ENCODE assay signal across 8 cellular contexts in genomic region chr10:125822878-125823662, GRCh38. TPM values are rescaled to one million over a fixed set of nuclear protein-coding genes. Genes with fewer than 3 reads are reported as not detected.
A peak's percentile ranks its signal among the peaks of the same experiment; 100 is the strongest.
DNase-seq lines count a peak whose midpoint lies in the region; ATAC-seq, FAIRE-seq and TF ChIP-seq lines count a peak whose summit lies in the region.

Gene BCCIP (plus strand): TSS chr10:125823546. CDS start chr10:125823558, 12 bp downstream.
Gene UROS (minus strand): TSS chr10:125823258. CDS start chr10:125816499, 6,759 bp downstream.

- POLR2A ChIA-PET in activated CD8-positive, alpha-beta memory T cell treated with anti-CD3 and anti-CD28 coated beads for 36 hours (lab: Charles Lee): interaction anchor here (0.5 to 2.4 kb wide), 3 partner anchors 9 to 1041 kb away, joined by 4 to 13 read pairs (median 5); partner anchors contain the start of gene EDRF1
- POLR2A ChIA-PET in H1 (lab: Charles Lee; ENCODE audit: partially characterized antibody): interaction anchor here (1.1 to 2.3 kb wide), 3 partner anchors 12 to 27 kb away, joined by 3 to 7 read pairs (median 4); no protein-coding TSS in a partner anchor

- peak within 1 kb of the TSS; percentile 100 for H2BK12ac ChIP-seq in H1 (ENCODE audit: low read depth, low read length)
- H2BK12ac ChIP-seq in mesenchymal stem cell (ENCODE audit: low read length in 2 of 2): peak within 1 kb of the TSS in 1 of 2 experiments; percentile 99

- peak within 1 kb of the TSS; percentile 100 for H2BK20ac ChIP-seq in H1 (ENCODE audit: low read length)

- H4K20me1 ChIP-seq in H1 (replicated peaks in 1 of 2; ENCODE audit: control insufficient read depth in 1 of 2, insufficient read depth in 2 of 2, low read length in 2 of 2): peaks cover 0 to 3% of the 10 kb centered on the region in 2 experiments

- H3K14ac ChIP-seq in H1 (ENCODE audit: insufficient read length) (no peak within 1 kb of the TSS), mesenchymal stem cell (ENCODE audit: low read length in 2 of 2) (no peak within 1 kb of the TSS)

- H3K23me2 ChIP-seq in H1 (ENCODE audit: low read depth, low read length): no peaks in the 10 kb centered on the region; the same call in 1 of the 2 replicates

- no peak within 1 kb of the TSS for H3K23ac ChIP-seq in H1 (ENCODE audit: insufficient read length)
- peak within 1 kb of the TSS in 1 of 2 experiments; percentile 81 for H3K23ac ChIP-seq in mesenchymal stem cell (ENCODE audit: low read length in 2 of 2)

- H3K27me3 ChIP-seq in H1 (replicated peaks in 1 of 4; ENCODE audit: control insufficient read depth in 3 of 4, extremely low read depth in 1 of 4, insufficient read depth in 3 of 4, low read length in 3 of 4): no peaks in the 10 kb centered on the region
- H3K27me3 ChIP-seq in mesenchymal stem cell (ENCODE audit: control insufficient read depth in 1 of 2, insufficient read depth in 1 of 2, low read length in 2 of 2): no peaks in the 10 kb centered on the region

- ATAC-seq in GM21367 (IDR thresholded peaks at IDR 0.05; ENCODE audit: unreplicated experiment): peak; percentile 72

- H3K4ac ChIP-seq in H1 (replicated peaks; ENCODE audit: insufficient read length, low read depth, low read length) (peak within 1 kb of the TSS; percentile 96), mesenchymal stem cell (ENCODE audit: low read depth in 1 of 2, low read length in 2 of 2) (peak within 1 kb of the TSS; percentile 54 to 98)

- no peak for TF ChIP-seq RAD21 in H1 (IDR thresholded peaks at IDR 0.05 in 1 of 2, conservative IDR thresholded peaks at IDR 0.05 in 1 of 2; ENCODE audit: low read depth in 2 of 2, low read length in 2 of 2)

- peak within 1 kb of the TSS; percentile 99 for H2BK15ac ChIP-seq in H1 (ENCODE audit: low read length)
- H2BK15ac ChIP-seq in mesenchymal stem cell (ENCODE audit: low read depth, poor library complexity, severe bottlenecking): peak within 1 kb of the TSS; percentile 64

- FAIRE-seq in H1 (lab: Jason Lieb, UNC): no peak

- peak within 1 kb of the TSS; percentile 100 for H2BK5ac ChIP-seq in H1 (ENCODE audit: low read depth, low read length)
- peak within 1 kb of the TSS; percentile 80 for H2BK5ac ChIP-seq in mesenchymal stem cell (ENCODE audit: low read depth, low read length, poor library complexity, severe bottlenecking)

- peak within 1 kb of the TSS; percentile 100 for H3K18ac ChIP-seq in H1 (ENCODE audit: extremely low read depth, low read length)
- H3K18ac ChIP-seq in mesenchymal stem cell (ENCODE audit: low read depth in 1 of 2, low read length in 2 of 2): peak within 1 kb of the TSS; percentile 78 to 99

- 1% methylated on average over 34 of the region's 74 CpGs; no CpG with 5 or more reads in 1 of the 2 experiments for WGBS in H1 (ENCODE audit: extremely low coverage in 1 of 2, insufficient coverage in 1 of 2, insufficient read length in 1 of 2, insufficient replicate concordance in 2 of 2, low coverage in 1 of 2, low lambda C conversion rate in 2 of 2, missing lambda C conversion rate in 1 of 2), 2 experiments
- under 1% methylated on average over 74 of the region's 74 CpGs for WGBS in mesenchymal stem cell

- TF ChIP-seq EP300 in H1 (IDR thresholded peaks at IDR 0.05; ENCODE audit: borderline replicate concordance in 1 of 2, low read depth in 2 of 2, low read length in 2 of 2): peak in 1 of 2 experiments; percentile 100; a peak in 2 of 3 replicates

- H4K5ac ChIP-seq in H1 (ENCODE audit: insufficient read length, low read depth, low read length): peak within 1 kb of the TSS; percentile 97

- H2AFZ ChIP-seq in H1 (ENCODE audit: low read length): peak within 1 kb of the TSS; percentile 100
- H2AFZ ChIP-seq in mesenchymal stem cell (ENCODE audit: low read depth, low read length): peak within 1 kb of the TSS; percentile 84

- H3K9ac ChIP-seq in H1 (replicated peaks in 1 of 4; ENCODE audit: extremely low read depth in 1 of 4, low read depth in 3 of 4, low read length in 3 of 4) (peak within 1 kb of the TSS; percentile 81 to 100 (median 98)), mesenchymal stem cell (ENCODE audit: low read length) (peak within 1 kb of the TSS; percentile 99)

- H3K4me3 ChIP-seq in H1 (ENCODE audit: extremely low read depth in 1 of 4, insufficient read depth in 2 of 4, low read depth in 3 of 4, low read length in 4 of 4): peak within 1 kb of the TSS; percentile 94 to 100 (median 97)
- peak within 1 kb of the TSS; percentile 94 to 100 for H3K4me3 ChIP-seq in mesenchymal stem cell (ENCODE audit: insufficient read depth in 1 of 2, low read depth in 1 of 2, low read length in 2 of 2)

- peak within 1 kb of the TSS; percentile 100 for H4K91ac ChIP-seq in H1 (replicated peaks; ENCODE audit: insufficient read length, low read length)
- peak within 1 kb of the TSS; percentile 90 for H4K91ac ChIP-seq in mesenchymal stem cell (ENCODE audit: low read length)

- H3K79me1 ChIP-seq in H1 (ENCODE audit: low read depth, low read length) (peaks cover 2% of the 10 kb centered on the region; the same call in 1 of the 2 replicates), mesenchymal stem cell (replicated peaks; ENCODE audit: low read length, poor library complexity, severe bottlenecking) (peaks cover 24% of the 10 kb centered on the region)

- H2AK5ac ChIP-seq in H1 (ENCODE audit: low read depth, low read length) (no peak within 1 kb of the TSS), mesenchymal stem cell (ENCODE audit: low read length, severe bottlenecking) (peak within 1 kb of the TSS; percentile 19)

- H3K4me1 ChIP-seq in H1 (replicated peaks in 1 of 4; ENCODE audit: control insufficient read depth in 3 of 4, insufficient read depth in 4 of 4, low read length in 3 of 4) (peaks cover 0 to 2% (median 0%) of the 10 kb centered on the region in 4 experiments; a peak in 2 of 7 replicates), mesenchymal stem cell (ENCODE audit: control insufficient read depth, insufficient read depth, low read depth, low read length) (peaks cover 9% of the 10 kb centered on the region)

- peak within 1 kb of the TSS; percentile 92 for H3K56ac ChIP-seq in H1 (replicated peaks; ENCODE audit: insufficient read length, low read depth, low read length)

- H3K79me2 ChIP-seq in H1 (ENCODE audit: control insufficient read depth in 1 of 2, insufficient read depth in 2 of 2, low read length in 2 of 2): peaks cover 26 to 42% of the 10 kb centered on the region in 2 experiments

- DNase-seq in COLO668 (lab: John Stamatoyannopoulos, UW; ENCODE audit: unreplicated experiment): peak; percentile 89
- DNase-seq in HT1080 (ENCODE audit: low read depth): peak; percentile 78
- DNase-seq in NOMO-1 (lab: John Stamatoyannopoulos, UW; ENCODE audit: unreplicated experiment in 2 of 2): peak; percentile 85 to 87
- DNase-seq in H1 (ENCODE audit: low read depth in 1 of 2, low spot score in 2 of 2): peak; percentile 59 to 93
- peak; percentile 90 for DNase-seq in mesenchymal stem cell
- DNase-seq in stimulated activated CD8-positive, alpha-beta memory T cell treated with anti-CD3 and anti-CD28 coated beads, Interleukin-12 subunit alpha, Interleukin-12 subunit beta, amount 100 ng/mL, for 24 hours (ENCODE audit: extremely low read depth): peak; percentile 76

- peak in 1 of 2 experiments; percentile 69; a peak in 2 of 3 replicates for TF ChIP-seq POLR2A in H1 (IDR thresholded peaks at IDR 0.05; ENCODE audit: control extremely low read depth in 1 of 2, low read depth in 2 of 2, low read length in 2 of 2)

- H3K27ac ChIP-seq in H1 (ENCODE audit: low read depth, low read length): peak within 1 kb of the TSS; percentile 100
- peak within 1 kb of the TSS; percentile 69 for H3K27ac ChIP-seq in mesenchymal stem cell (ENCODE audit: low read length, poor library complexity, severe bottlenecking)

- no peak for TF ChIP-seq CTCF in H1 (IDR thresholded peaks at IDR 0.05; ENCODE audit: control extremely low read depth in 1 of 3, insufficient read depth in 1 of 3, low read depth in 1 of 3, low read length in 3 of 3)

- H3K36me3 ChIP-seq in H1 (ENCODE audit: control insufficient read depth in 2 of 4, insufficient read depth in 4 of 4, low read length in 3 of 4) (peaks cover 6 to 22% (median 13%) of the 10 kb centered on the region in 4 experiments; a peak in 6 of 8 replicates), mesenchymal stem cell (ENCODE audit: control insufficient read depth in 1 of 2, insufficient read depth in 2 of 2, low read depth in 1 of 2, low read length in 2 of 2) (peaks cover 0 to 24% of the 10 kb centered on the region in 2 experiments)

- CTCF ChIA-PET in activated CD8-positive, alpha-beta memory T cell treated with anti-CD3 and anti-CD28 coated beads for 36 hours (lab: Charles Lee): interaction anchor here (0.7 kb wide), 1 partner anchor 33 kb away, joined by 3 read pairs; no protein-coding TSS in a partner anchor
- CTCF ChIA-PET in H1 (lab: Charles Lee; ENCODE audit: partially characterized antibody): interaction anchor here (1.0 kb wide), 1 partner anchor 51 kb away, joined by 3 read pairs; no protein-coding TSS in a partner anchor

- no peaks in the 10 kb centered on the region for H3K9me3 ChIP-seq in H1 (ENCODE audit: insufficient read depth in 2 of 2, low read depth in 1 of 2, low read length in 1 of 2)
- H3K9me3 ChIP-seq in mesenchymal stem cell (ENCODE audit: control insufficient read depth, low read length): no peaks in the 10 kb centered on the region

- peak within 1 kb of the TSS; percentile 100 for H2BK120ac ChIP-seq in H1 (replicated peaks; ENCODE audit: low read depth, low read length)
- H2BK120ac ChIP-seq in mesenchymal stem cell (ENCODE audit: low read depth, low read length): peak within 1 kb of the TSS; percentile 51

- peak within 1 kb of the TSS; percentile 99 for H4K8ac ChIP-seq in H1 (ENCODE audit: extremely low read depth, insufficient read depth, low read length)
- H4K8ac ChIP-seq in mesenchymal stem cell (ENCODE audit: low read length): peak within 1 kb of the TSS; percentile 79

- H3K4me2 ChIP-seq in H1 (ENCODE audit: insufficient read depth in 1 of 2, low read depth in 2 of 2, low read length in 2 of 2): peak within 1 kb of the TSS; percentile 74 to 99
- H3K4me2 ChIP-seq in mesenchymal stem cell (ENCODE audit: low read length, poor library complexity, severe bottlenecking): peak within 1 kb of the TSS; percentile 90

RNA-seq across cellular contexts. Expression of gene BCCIP, which starts in this region (rescaled TPM):
- total RNA-seq in HT1080 (2014; rRNA removed; shearing (Covaris generic)): 91.3 and 104 TPM in 2 replicates
- polyA plus RNA-seq in HT1080 (2015; cell fraction: cytosol; rRNA removed): 125 and 127 TPM in 2 replicates
- 75.0 and 87.1 TPM in 2 replicates for polyA plus RNA-seq in HT1080 (2015; cell fraction: nucleus; rRNA removed)
- total RNA-seq in activated CD8-positive, alpha-beta memory T cell treated with anti-CD3 and anti-CD28 coated beads for 36 hours: 100 to 1,000 TPM; 137 to 141 TPM
- 118 and 120 TPM in 2 replicates for total RNA-seq in H1 (2021; fragmentation: NEBNext Ultra II Directional; extraction: Animal tissue kit (Norgen Biotek cat#: 25700))
- polyA plus RNA-seq in H1 (2011; rRNA removed): 16.6 and 33.9 TPM in 2 replicates
- 67.7 TPM for polyA plus RNA-seq in H1 (2011; cell fraction: cytosol; rRNA removed)
- polyA plus RNA-seq in H1 (2011; cell fraction: nucleus; rRNA removed): 14.7 TPM
- 82.6 to 161 TPM (median 93.6 TPM) in 4 replicates for polyA plus RNA-seq in H1 (2012, experiment 1 of 2)
- 17.0 TPM for polyA plus RNA-seq in H1 (2012, experiment 2 of 2)
- polyA plus RNA-seq in H1 (2013, experiment 1 of 2): 95.1 TPM
- 91.0 TPM for polyA plus RNA-seq in H1 (2013, experiment 2 of 2)
- 19.5 and 21.0 TPM in 2 replicates for polyA minus RNA-seq in H1 (2011; rRNA and poly(A)+ RNA removed)
- 24.9 TPM for polyA minus RNA-seq in H1 (2011; cell fraction: cytosol; rRNA and poly(A)+ RNA removed)
- polyA minus RNA-seq in H1 (2011; cell fraction: nucleus; rRNA and poly(A)+ RNA removed): 35.0 TPM
- polyA plus RNA-seq in mesenchymal stem cell (2013, experiment 1 of 2): 44.6 TPM
- 43.8 TPM for polyA plus RNA-seq in mesenchymal stem cell (2013, experiment 2 of 2)

RNA-seq across cellular contexts. Expression of gene UROS, which starts in this region (rescaled TPM):
- 81.3 and 84.4 TPM in 2 replicates for total RNA-seq in HT1080 (2014; rRNA removed; shearing (Covaris generic))
- polyA plus RNA-seq in HT1080 (2015; cell fraction: cytosol; rRNA removed): 68.0 and 70.8 TPM in 2 replicates
- 37.2 and 42.2 TPM in 2 replicates for polyA plus RNA-seq in HT1080 (2015; cell fraction: nucleus; rRNA removed)
- total RNA-seq in activated CD8-positive, alpha-beta memory T cell treated with anti-CD3 and anti-CD28 coated beads for 36 hours: 10 to 100 TPM; 48.3 to 49.1 TPM
- total RNA-seq in H1 (2021; fragmentation: NEBNext Ultra II Directional; extraction: Animal tissue kit (Norgen Biotek cat#: 25700)): 43.3 and 45.6 TPM in 2 replicates
- 58.0 and 62.6 TPM in 2 replicates for polyA plus RNA-seq in H1 (2011; rRNA removed)
- polyA plus RNA-seq in H1 (2011; cell fraction: cytosol; rRNA removed): 43.9 TPM
- 58.9 TPM for polyA plus RNA-seq in H1 (2011; cell fraction: nucleus; rRNA removed)
- polyA plus RNA-seq in H1 (2012, experiment 1 of 2): 41.9 to 46.6 TPM (median 43.4 TPM) in 4 replicates
- 51.2 TPM for polyA plus RNA-seq in H1 (2012, experiment 2 of 2)
- polyA plus RNA-seq in H1 (2013, experiment 1 of 2): 44.1 TPM
- polyA plus RNA-seq in H1 (2013, experiment 2 of 2): 43.3 TPM
- 30.3 and 35.2 TPM in 2 replicates for polyA minus RNA-seq in H1 (2011; rRNA and poly(A)+ RNA removed)
- polyA minus RNA-seq in H1 (2011; cell fraction: cytosol; rRNA and poly(A)+ RNA removed): 18.8 TPM
- 46.9 TPM for polyA minus RNA-seq in H1 (2011; cell fraction: nucleus; rRNA and poly(A)+ RNA removed)
- 62.2 TPM for polyA plus RNA-seq in mesenchymal stem cell (2013, experiment 1 of 2)
- 65.5 TPM for polyA plus RNA-seq in mesenchymal stem cell (2013, experiment 2 of 2)

Comparison
In these comparisons a context has a peak if more than half of its experiments do, and no peak if none do; other contexts are left out.
1. Peak in every context shown above with its lines: DNase-seq, ATAC-seq, H3K4me3 ChIP-seq and H3K27ac ChIP-seq.